1 cellular context compared by ENCODE assay signal in genomic region chr15:68797589-68798377, GRCh38.
TF ChIP-seq lines count a peak whose summit lies in the region.

No MANE protein-coding gene starts in this region.

TF ChIP-seq in GM23338, 12 proteins besides CTCF, POLR2A, EP300 and RAD21 (continued from another document):
- TF ChIP-seq REST (IDR thresholded peaks at IDR 0.05; ENCODE audit: unreplicated experiment), result no peak
- no peak for TF ChIP-seq STAT1 (IDR thresholded peaks at IDR 0.05; ENCODE audit: unreplicated experiment)
